1 cellular context compared by ENCODE assay signal in genomic region chr14:106436310-106436905, GRCh38.
TF ChIP-seq lines count a peak whose summit lies in the region.

No MANE protein-coding gene starts in this region.

TF ChIP-seq in liver, 16 proteins besides CTCF, POLR2A, EP300 and RAD21 (continued from another document):
- TF ChIP-seq ZBTB33 (IDR thresholded peaks at IDR 0.05) (no peak), EGR1 (IDR thresholded peaks at IDR 0.05; ENCODE audit: low read depth in 2 of 2) (no peak), ATF3 (IDR thresholded peaks at IDR 0.05) (no peak), SP1 (IDR thresholded peaks at IDR 0.05) (no peak), YY1 (IDR thresholded peaks at IDR 0.05) (no peak)
TF ChIP-seq in liver: peak in this region for 0.
